In the genomic region with DNA sequence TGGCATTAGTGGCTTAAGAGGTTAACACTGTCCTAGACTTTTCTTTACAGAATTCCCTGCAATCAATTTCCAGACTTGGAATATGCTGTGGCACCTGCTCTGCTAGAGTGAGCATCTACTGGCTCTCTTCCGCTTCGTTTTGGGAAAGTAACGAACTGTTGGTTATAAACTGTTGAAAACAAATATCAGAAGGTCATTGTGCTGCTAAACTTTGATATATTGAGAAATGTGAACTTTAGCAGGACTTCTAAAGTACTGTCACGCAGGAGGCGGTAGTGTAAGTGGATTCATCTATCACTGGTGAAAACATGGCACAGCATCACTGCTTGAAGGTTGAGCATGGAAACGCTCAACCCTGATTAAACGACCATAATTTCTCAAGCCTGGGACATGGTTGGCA, we compare ENCODE assay signal across 34 cellular contexts.
"Had no signal": no experiment of that assay in that cellular context is flagged by ENCODE, and none has a peak within 500 bp of the region (broad histone marks: within the 10 kb centered on the region; RNA-seq: fewer than 3 reads in every experiment).

No MANE protein-coding gene starts in this region.

- H3K9me3 ChIP-seq: MG63 had no signal

- H3K27ac ChIP-seq: KMS-11 had no signal

- DNase-seq: Karpas-422, Kasumi-1, MG63, MM.1S, MV-4-11, NCI-H1048, NCI-H1092, NCI-H1092 treated with DMSO at 0.1 percent for 48 hours, NCI-H1105, NCI-H1105 treated with DMSO at 0.1 percent for 48 hours, NCI-H1417, NCI-H1417 treated with DMSO at 0.1 percent for 48 hours, NCI-H1436, NCI-H1436 treated with DMSO at 0.1 percent for 48 hours, NCI-H146, NCI-H1694, NCI-H1694 treated with DMSO at 0.1 percent for 48 hours, NCI-H187, NCI-H187 treated with DMSO at 0.1 percent for 48 hours, NCI-H1930, NCI-H2029, NCI-H2029 treated with DMSO at 0.1 percent for 48 hours, NCI-H2081, NCI-H2081 treated with DMSO at 0.1 percent for 48 hours, NCI-H2107, NCI-H2171, NCI-H2171 treated with DMSO at 0.1 percent for 48 hours, NCI-H2227 treated with DMSO at 0.1 percent for 48 hours, NCI-H226, NCI-H345, NCI-H446, NCI-H446 treated with DMSO at 0.1 percent for 48 hours, NCI-H510A had no signal

- H3K36me3 ChIP-seq: MG63 had no signal

- H3K4me3 ChIP-seq: MG63 had no signal

- H3K4me2 ChIP-seq: KMS-11 had no signal

- H3K9ac ChIP-seq: KMS-11 had no signal

- H3K27me3 ChIP-seq: MG63 had no signal
